In genomic region chr9:37936376-37936775, GRCh38 we compare ENCODE assay signal across 18 cellular contexts. TPM values are rescaled to one million over a fixed set of nuclear protein-coding genes. Genes with fewer than 3 reads are reported as not detected.
DNase-seq lines count a peak whose midpoint lies in the region; ATAC-seq and TF ChIP-seq lines count a peak whose summit lies in the region.
"Had no signal": no experiment of that assay in that cellular context is flagged by ENCODE, and none has a peak within 500 bp of the region (broad histone marks: within the 10 kb centered on the region; RNA-seq: fewer than 3 reads in every experiment).

No MANE protein-coding gene starts in this region.

- peak overlapping the region; percentile 71 for H3K27ac ChIP-seq in left ventricle myocardium inferior (replicated peaks)
- peak overlapping the region; percentile 79 for H3K27ac ChIP-seq in fibroblast of lung (ENCODE audit: insufficient read depth, low read length)
- H3K27ac ChIP-seq: HL-60, PC-9 had no signal

- H3K9me3 ChIP-seq in left ventricle myocardium inferior (replicated peaks) (no peaks in the 10 kb centered on the region), fibroblast of lung (ENCODE audit: control insufficient read depth, insufficient read depth, low read depth, low read length) (no peaks in the 10 kb centered on the region)
- H3K9me3 ChIP-seq: MG63 had no signal

- DNase-seq in left ventricle myocardium inferior (no peak), Right ventricle myocardium superior (no peak), RPMI7951 (ENCODE audit: low read depth) (peak; percentile 63), fibroblast of lung (ENCODE audit: low read depth in 2 of 2) (no peak), SKM-1 (lab: John Stamatoyannopoulos, UW; ENCODE audit: unreplicated experiment) (no peak), CD1c-positive myeloid dendritic cell (ENCODE audit: extremely low spot score) (no peak)
- DNase-seq: ACHN; CD4-positive, alpha-beta memory T cell; DMS79 treated with DMSO at 0.1 percent for 48 hours; GF-D8; KBM-7; MG63; NCI-H1105; NCI-H446; PC-9; SHP77 treated with DMSO at 0.1 percent for 48 hours had no signal

- intact Hi-C loops in left ventricle myocardium inferior (cut with micrococcal nuclease) (no loop called here), Right ventricle myocardium superior (cut with DNase I) (no loop called here)

- H3K27me3 ChIP-seq in left ventricle myocardium inferior (ENCODE audit: low read depth) (no peaks in the 10 kb centered on the region), fibroblast of lung (ENCODE audit: control insufficient read depth, insufficient read depth, low read length) (no peaks in the 10 kb centered on the region)
- H3K27me3 ChIP-seq: MG63 had no signal

- H3K36me3 ChIP-seq in left ventricle myocardium inferior (no peaks in the 10 kb centered on the region), fibroblast of lung (ENCODE audit: control insufficient read depth, insufficient read depth, low read length) (no peaks in the 10 kb centered on the region)

- H3K4me3 ChIP-seq in left ventricle myocardium inferior (no peak overlapping the region), fibroblast of lung (replicated peaks in 1 of 4; ENCODE audit: control extremely low read depth in 1 of 4, insufficient read depth in 1 of 4, low read depth in 3 of 4, low read length in 4 of 4) (no peak overlapping the region)
- H3K4me3 ChIP-seq: MG63, PC-9 had no signal

- H3K4me1 ChIP-seq in left ventricle myocardium inferior (peaks cover 45% of the 10 kb centered on the region), fibroblast of lung (ENCODE audit: control insufficient read depth, extremely low read depth, insufficient read depth, low read length) (peaks cover 28% of the 10 kb centered on the region)

- TF ChIP-seq CTCF in left ventricle myocardium inferior (IDR thresholded peaks at IDR 0.05; ENCODE audit: borderline replicate concordance) (no peak), fibroblast of lung (conservative IDR thresholded peaks at IDR 0.05 in 1 of 2, IDR thresholded peaks at IDR 0.05 in 1 of 2; ENCODE audit: low read depth in 1 of 2, low read length in 2 of 2) (no peak)

- H4K20me1 ChIP-seq in fibroblast of lung (ENCODE audit: control insufficient read depth, extremely low read depth, insufficient read depth, low read length), result no peaks in the 10 kb centered on the region

- no peak overlapping the region for H2AFZ ChIP-seq in fibroblast of lung (ENCODE audit: low read length)
- H2AFZ ChIP-seq: PC-9 had no signal

- no peak overlapping the region for H3K9ac ChIP-seq in fibroblast of lung (ENCODE audit: insufficient read depth, low read length)

- ATAC-seq in Right ventricle myocardium superior (ENCODE audit: poor library complexity), result no peak
- ATAC-seq in HG02623 (IDR thresholded peaks at IDR 0.05; ENCODE audit: unreplicated experiment), result no peak

- no peak overlapping the region for H3K4me2 ChIP-seq in fibroblast of lung (ENCODE audit: extremely low read depth, insufficient read depth, low read length)
- H3K4me2 ChIP-seq: PC-9 had no signal

- peaks cover 3% of the 10 kb centered on the region for H3K79me2 ChIP-seq in fibroblast of lung (ENCODE audit: control insufficient read depth, insufficient read depth, low read length)

RNA-seq across cellular contexts. Expression of gene SLC25A51, which starts 32.4 kb away (rescaled TPM):
- 21.4 TPM for total RNA-seq in left ventricle myocardium inferior
- 20.0 TPM for total RNA-seq in Right ventricle myocardium superior
- 47.2 and 55.5 TPM in 2 replicates for total RNA-seq in RPMI7951 (2014; rRNA removed; shearing (Covaris generic))
- total RNA-seq in fibroblast of lung, result 91.7 and 100 TPM in 2 replicates
- polyA plus RNA-seq in fibroblast of lung, result 39.3 and 41.6 TPM in 2 replicates
- 18.3 and 19.8 TPM in 2 replicates for polyA plus RNA-seq in fibroblast of lung (2012)
- 41.1 and 58.5 TPM in 2 replicates for polyA minus RNA-seq in fibroblast of lung (ENCODE audit: low replicate concordance)
